ENCODE assay signal across 8 cellular contexts in the genomic region with DNA sequence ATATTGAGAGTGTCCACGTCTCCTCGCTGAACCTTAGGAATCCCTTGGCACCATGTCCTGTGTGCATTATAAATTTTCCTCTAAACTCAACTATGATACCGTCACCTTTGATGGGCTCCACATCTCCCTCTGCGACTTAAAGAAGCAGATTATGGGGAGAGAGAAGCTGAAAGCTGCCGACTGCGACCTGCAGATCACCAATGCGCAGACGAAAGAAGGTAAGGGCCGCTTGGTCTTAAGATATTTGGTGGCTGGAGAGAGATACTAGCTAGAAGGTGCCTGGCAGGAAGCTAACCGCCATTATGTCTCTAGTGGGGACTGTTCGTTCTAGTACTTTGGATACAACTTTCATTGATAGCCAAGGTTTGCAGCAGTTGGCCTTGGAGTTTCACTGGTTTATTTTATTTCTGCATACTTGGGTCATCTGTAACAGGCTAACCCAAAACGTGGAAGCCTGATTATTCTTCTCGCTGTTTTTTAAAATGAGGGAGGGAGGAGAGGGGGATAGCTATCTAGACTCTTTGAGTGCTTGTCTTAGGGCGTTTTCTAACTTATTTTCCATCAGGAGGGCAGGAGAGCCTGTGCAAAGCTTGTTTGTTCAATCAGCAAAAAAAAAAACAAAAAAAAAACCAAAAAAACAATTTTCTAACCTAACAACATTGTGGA. TPM values are rescaled to one million over a fixed set of nuclear protein-coding genes. Genes with fewer than 3 reads are reported as not detected.
A peak's percentile ranks its signal among the peaks of the same experiment; 100 is the strongest.
DNase-seq lines count a peak whose midpoint lies in the region; ATAC-seq, FAIRE-seq and TF ChIP-seq lines count a peak whose summit lies in the region.

No MANE protein-coding gene starts in this region.

- in situ Hi-C loops in ACHN (cut with HindIII; ENCODE audit: low pct_ligation_motif_present, low pct_unique_long_range_greater_than_20kb, low sequenced_read_pairs) = no loop called here

- DNase-seq in ACHN (peak; percentile 40), RCC 7860 (ENCODE audit: low spot score) (peak; percentile 6), choroid plexus epithelial cell (ENCODE audit: low read depth) (peak; percentile 36), mesendoderm (peak; percentile 58), vagina (ENCODE audit: extremely low spot score in 2 of 2) (no peak)

- H3K27me3 ChIP-seq in mesendoderm (ENCODE audit: insufficient read depth, low read length, poor library complexity) (no peaks in the 10 kb centered on the region), vagina (no peaks in the 10 kb centered on the region)

- H3K36me3 ChIP-seq in mesendoderm (ENCODE audit: control insufficient read depth, insufficient read depth, low read length) = no peaks in the 10 kb centered on the region
- no peaks in the 10 kb centered on the region for H3K36me3 ChIP-seq in vagina

- no peak overlapping the region for H4K8ac ChIP-seq in mesendoderm (ENCODE audit: low read depth, low read length)

- intact Hi-C loops in vagina (cut with DNase I) = no loop called here

- H3K9me3 ChIP-seq in vagina = no peaks in the 10 kb centered on the region

- H4K5ac ChIP-seq in mesendoderm (ENCODE audit: low read length) = no peak overlapping the region

- no peak overlapping the region for H2AK5ac ChIP-seq in mesendoderm (ENCODE audit: low read length)

- H2BK120ac ChIP-seq in mesendoderm (ENCODE audit: low read depth, low read length) = no peak overlapping the region

- peak overlapping the region; percentile 96 for H3K18ac ChIP-seq in mesendoderm (ENCODE audit: low read length)

- FAIRE-seq in RCC 7860 (lab: Jason Lieb, UNC) = no peak

- H3K4me2 ChIP-seq in mesendoderm (ENCODE audit: low read length) = peak overlapping the region; percentile 75

- H3K27ac ChIP-seq in mesendoderm (ENCODE audit: low read depth, low read length) (no peak overlapping the region), vagina (peak overlapping the region; percentile 100)

- H3K4me1 ChIP-seq in mesendoderm (ENCODE audit: control insufficient read depth, low read depth, low read length) = peaks cover 2% of the 10 kb centered on the region
- peaks cover 50% of the 10 kb centered on the region for H3K4me1 ChIP-seq in vagina

- H2BK5ac ChIP-seq in mesendoderm (ENCODE audit: low read length) = no peak overlapping the region

- ATAC-seq in GM18868 (IDR thresholded peaks at IDR 0.05; ENCODE audit: unreplicated experiment) (no peak), HG02642 (IDR thresholded peaks at IDR 0.05; ENCODE audit: poor library complexity, unreplicated experiment) (no peak)

- H3K4ac ChIP-seq in mesendoderm (ENCODE audit: low read depth, low read length) = no peak overlapping the region

- peak overlapping the region; percentile 89 for H3K56ac ChIP-seq in mesendoderm (ENCODE audit: low read length)

- TF ChIP-seq CTCF in GM12875 (IDR thresholded peaks at IDR 0.05; ENCODE audit: borderline replicate concordance, insufficient read depth, low read depth, low read length) = no peak
- TF ChIP-seq CTCF in choroid plexus epithelial cell (conservative IDR thresholded peaks at IDR 0.05; ENCODE audit: low read depth, low read length) = no peak
- TF ChIP-seq CTCF in vagina (IDR thresholded peaks at IDR 0.05) = no peak

- no CpG with 5 or more reads among the region's 14 CpGs for WGBS in mesendoderm (ENCODE audit: extremely low coverage, insufficient coverage, low lambda C conversion rate)

- no peaks in the 10 kb centered on the region for H3K79me1 ChIP-seq in mesendoderm (ENCODE audit: low read length)

- no peak overlapping the region for H3K23ac ChIP-seq in mesendoderm (ENCODE audit: low read length)

- H2BK15ac ChIP-seq in mesendoderm (replicated peaks; ENCODE audit: low read depth) = no peak overlapping the region

- peak overlapping the region; percentile 88 for H3K4me3 ChIP-seq in GM12875 (ENCODE audit: low read depth, low read length)
- H3K4me3 ChIP-seq in choroid plexus epithelial cell (ENCODE audit: low read depth, low read length) = peak overlapping the region; percentile 77
- peak overlapping the region; percentile 95 for H3K4me3 ChIP-seq in mesendoderm (ENCODE audit: low read length)
- peak overlapping the region; percentile 95 to 97 for H3K4me3 ChIP-seq in vagina

- H3K79me2 ChIP-seq in mesendoderm (ENCODE audit: control insufficient read depth, insufficient read depth, low read length) = peaks cover 49% of the 10 kb centered on the region

- H3K9ac ChIP-seq in mesendoderm (ENCODE audit: low read length) = peak overlapping the region; percentile 97

- no peak for TF ChIP-seq POLR2A in vagina (IDR thresholded peaks at IDR 0.05)

RNA-seq across cellular contexts. Expression of a gene that starts 1.3 kb away (rescaled TPM):
- polyA plus RNA-seq in mesendoderm (2013, experiment 1 of 2) = 56.7 TPM
- polyA plus RNA-seq in mesendoderm (2013, experiment 2 of 2) = 54.7 TPM
- 38.5 TPM for total RNA-seq in vagina

Comparison
In these comparisons a context has a peak if more than half of its experiments do, and no peak if none do; other contexts are left out.
1. DNase-seq: peak in ACHN (single experiment), RCC 7860 (single experiment), choroid plexus epithelial cell (single experiment) and mesendoderm (single experiment); none in vagina (0 of 2).
2. Peak in every context shown above with its lines, with median percentiles within 50 percentile points of each other: H3K4me3 ChIP-seq.